Comparison of ENCODE assay signal across 18 cellular contexts in the genomic region with DNA sequence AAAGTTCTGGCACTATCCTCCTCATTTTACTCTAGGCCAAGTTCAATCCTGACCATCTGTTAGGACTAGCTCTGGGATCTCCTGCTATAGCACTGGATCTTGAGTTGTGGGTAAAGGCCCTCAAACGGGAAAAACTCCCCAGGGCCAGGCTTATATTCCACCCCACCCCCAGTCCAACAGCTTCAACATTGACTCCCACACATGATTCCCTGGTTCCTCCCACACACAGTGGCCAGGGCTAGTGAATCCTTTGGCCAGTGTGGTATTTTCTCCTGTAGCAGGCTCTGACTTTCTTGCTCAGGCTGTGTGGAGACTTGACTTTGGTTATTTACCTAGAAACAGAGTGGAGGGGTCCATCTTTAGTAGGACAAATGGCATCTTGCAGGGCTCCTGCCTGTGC. TPM values are rescaled to one million over a fixed set of nuclear protein-coding genes. Genes with fewer than 3 reads are reported as not detected.
A peak's percentile ranks its signal among the peaks of the same experiment; 100 is the strongest.
DNase-seq lines count a peak whose midpoint lies in the region; ATAC-seq, FAIRE-seq and TF ChIP-seq lines count a peak whose summit lies in the region.
"Had no signal": no experiment of that assay in that cellular context is flagged by ENCODE, and none has a peak within 500 bp of the region (broad histone marks: within the 10 kb centered on the region; RNA-seq: fewer than 3 reads in every experiment).

No MANE protein-coding gene starts in this region.

- intact Hi-C loops in K562 (cut with micrococcal nuclease): no loop called here
- intact Hi-C loops in CD4-positive, alpha-beta T cell (cut with DNase I, micrococcal nuclease): loop anchor here in 1 of 2 experiments (5.0 kb wide), 1 partner anchor 244 kb away; no protein-coding TSS in a partner anchor

- peak overlapping the region; percentile 7 for H3K18ac ChIP-seq in H9 (ENCODE audit: insufficient read length, low read depth, low read length)

- CTCF ChIA-PET in K562 (lab: Yijun Ruan, JAX; ENCODE audit: low intra/inter-chr PET ratio): no interaction called here
- CTCF ChIA-PET in CD4-positive, alpha-beta T cell (lab: Charles Lee): no interaction called here

- no peaks in the 10 kb centered on the region for H3K9me1 ChIP-seq in K562 (ENCODE audit: control insufficient read depth, insufficient read depth, low read length)

- no peaks in the 10 kb centered on the region for H3K9me3 Mint-ChIP-seq in H9
- H3K9me3 Mint-ChIP-seq in CD4-positive, alpha-beta T cell: no peaks in the 10 kb centered on the region
- no peaks in the 10 kb centered on the region for H3K9me3 Mint-ChIP-seq in T-helper 2 cell treated with Interferon-gamma antibody and Interleukin-4, amounts not matched to agents 5 μg/mL and 100 μg/mL, for 36 hours
- H3K9me3 Mint-ChIP-seq: CD4-positive, alpha-beta memory T cell had no signal

- no TSS peak for BruUV-seq in K562 (replicated peaks; lab: Mats Ljungman, UMichigan)

- no peak overlapping the region for H4K8ac ChIP-seq in H9 (replicated peaks; ENCODE audit: insufficient read length, low read depth, low read length)

- H3K36me3 ChIP-seq in K562 (ENCODE audit: control insufficient read depth, insufficient read depth, low read length) (no peaks in the 10 kb centered on the region), osteoblast (ENCODE audit: insufficient read depth, low read length) (no peaks in the 10 kb centered on the region)

- H3K27ac ChIP-seq in H9 (ENCODE audit: insufficient read length, low read depth, low read length) (no peak overlapping the region), K562 (ENCODE audit: extremely low read depth, low read depth, low read length) (peak overlapping the region; percentile 34; the same call in 2 of the 3 replicates), osteoblast (ENCODE audit: low read depth, low read length) (no peak overlapping the region)
- H3K27ac ChIP-seq in CD4-positive, alpha-beta T cell (ENCODE audit: low read depth, low read length): no peak overlapping the region

- H3K23me2 ChIP-seq in H9 (ENCODE audit: insufficient read length, low read depth, low read length, poor library complexity, severe bottlenecking): no peaks in the 10 kb centered on the region

- in situ Hi-C loops in K562 (cut with MboI): loop anchor here (5.0 kb wide), 1 partner anchor 124 kb away; no protein-coding TSS in a partner anchor

- peaks cover 2% of the 10 kb centered on the region; the same call in 1 of the 2 replicates for H3K4me1 ChIP-seq in H9 (ENCODE audit: insufficient read depth, low read length)
- peaks cover 2 to 14% of the 10 kb centered on the region in 2 experiments; a peak in 3 of 5 replicates for H3K4me1 ChIP-seq in K562 (replicated peaks in 1 of 2; ENCODE audit: control insufficient read depth in 2 of 2, insufficient read depth in 2 of 2, low read length in 2 of 2)
- H3K4me1 ChIP-seq in osteoblast (ENCODE audit: insufficient read depth, low read length): no peaks in the 10 kb centered on the region

- no peak overlapping the region for H3K56ac ChIP-seq in H9 (ENCODE audit: insufficient read length, low read depth, low read length)

- DNase-seq in CD1c-positive myeloid dendritic cell (ENCODE audit: extremely low spot score): peak; percentile 12
- DNase-seq in H9: no peak
- DNase-seq in K562 (ENCODE audit: extremely low read depth in 1 of 4, low spot score in 3 of 4): peak; percentile 24 to 47 (median 39)
- no peak for DNase-seq in osteoblast (ENCODE audit: insufficient read length, low spot score, missing footprints)
- DNase-seq in CD4-positive, alpha-beta T cell: no peak
- no peak for DNase-seq in GM03348 (ENCODE audit: low spot score)
- DNase-seq in T-helper 2 cell treated with Interferon-gamma antibody and Interleukin-4, amounts not matched to agents 5 μg/mL and 100 μg/mL, for 36 hours (ENCODE audit: low spot score): no peak
- DNase-seq: Calu3; CD4-positive, alpha-beta memory T cell; DMS53; Karpas-422; NCI-H1105 treated with DMSO at 0.1 percent for 48 hours; NCI-H1694 treated with DMSO at 0.1 percent for 48 hours; NCI-H2107; NCI-H2227 treated with DMSO at 0.1 percent for 48 hours; NCI-H524 had no signal

- no peak overlapping the region for H3T11ph ChIP-seq in H9 (ENCODE audit: low read length)

- TF ChIP-seq CTCF in H9 (conservative IDR thresholded peaks at IDR 0.05) (no peak), K562 (IDR thresholded peaks at IDR 0.05 in 2 of 3, conservative IDR thresholded peaks at IDR 0.05 in 1 of 3; ENCODE audit: insufficient read depth in 2 of 3, low read depth in 1 of 3, low read length in 3 of 3) (no peak), osteoblast (IDR thresholded peaks at IDR 0.05; ENCODE audit: extremely low read depth, low read depth, low read length) (no peak)
- TF ChIP-seq CTCF in CD4-positive, alpha-beta T cell (IDR thresholded peaks at IDR 0.05): no peak

- no peak overlapping the region for H3K23ac ChIP-seq in H9 (ENCODE audit: insufficient read length, low read depth, low read length)

- H4K20me1 ChIP-seq in H9 (ENCODE audit: control insufficient read depth, insufficient read depth, insufficient read length) (no peaks in the 10 kb centered on the region), K562 (replicated peaks; ENCODE audit: control insufficient read depth, insufficient read depth, low read length) (no peaks in the 10 kb centered on the region), osteoblast (ENCODE audit: insufficient read depth, low read length) (no peaks in the 10 kb centered on the region)

- H3K9me3 ChIP-seq in H9 (ENCODE audit: control insufficient read depth, low read depth, low read length): no peaks in the 10 kb centered on the region
- H3K9me3 ChIP-seq in K562 (replicated peaks; ENCODE audit: control insufficient read depth, insufficient read depth, low read depth, low read length): no peaks in the 10 kb centered on the region
- no peaks in the 10 kb centered on the region for H3K9me3 ChIP-seq in osteoblast (ENCODE audit: low read depth, low read length)
- H3K9me3 ChIP-seq in CD4-positive, alpha-beta T cell (ENCODE audit: control insufficient read depth, low read length): no peaks in the 10 kb centered on the region

- no peak for TF ChIP-seq EP300 in K562 (IDR thresholded peaks at IDR 0.05; ENCODE audit: low read length)

- no peak overlapping the region for H3K4me2 ChIP-seq in H9 (ENCODE audit: insufficient read depth, insufficient read length, low read length)
- peak overlapping the region; percentile 28 for H3K4me2 ChIP-seq in K562 (ENCODE audit: insufficient read depth, low read length)
- no peak overlapping the region for H3K4me2 ChIP-seq in osteoblast (ENCODE audit: insufficient read depth, low read length)

- TF ChIP-seq RAD21 in K562 (CRISPR knock-in tag; conservative IDR thresholded peaks at IDR 0.05 in 1 of 2, IDR thresholded peaks at IDR 0.05 in 1 of 2): no peak

- POLR2A ChIA-PET in K562 (lab: Yijun Ruan, JAX): no interaction called here
- POLR2A ChIA-PET in CD4-positive, alpha-beta T cell (lab: Charles Lee): no interaction called here

- no peak overlapping the region for H3K4ac ChIP-seq in H9 (ENCODE audit: low read depth, low read length)

- no peak overlapping the region for H2BK15ac ChIP-seq in H9 (ENCODE audit: low read depth, low read length)

- TF ChIP-seq POLR2A in K562 (conservative IDR thresholded peaks at IDR 0.05): no peak

- no peak overlapping the region for H3K4me3 Mint-ChIP-seq in H9
- H3K4me3 Mint-ChIP-seq in CD4-positive, alpha-beta T cell: no peak overlapping the region
- no peak overlapping the region for H3K4me3 Mint-ChIP-seq in T-helper 2 cell treated with Interferon-gamma antibody and Interleukin-4, amounts not matched to agents 5 μg/mL and 100 μg/mL, for 36 hours
- H3K4me3 Mint-ChIP-seq: B cell; CD4-positive, alpha-beta memory T cell had no signal

- FAIRE-seq in K562 (lab: Jason Lieb, UNC): no peak

- H3K27me3 ChIP-seq in H9 (ENCODE audit: insufficient read depth, low read length) (no peaks in the 10 kb centered on the region), K562 (ENCODE audit: control insufficient read depth in 2 of 2, insufficient read depth in 2 of 2, low read length in 2 of 2) (no peaks in the 10 kb centered on the region), osteoblast (ENCODE audit: insufficient read depth, low read length) (no peaks in the 10 kb centered on the region)
- no peaks in the 10 kb centered on the region for H3K27me3 ChIP-seq in CD4-positive, alpha-beta T cell (ENCODE audit: control insufficient read depth, insufficient read depth, low read length)

- no peaks in the 10 kb centered on the region for H3K36me3 Mint-ChIP-seq in H9 (ENCODE audit: insufficient read depth in 1 of 3, low read depth in 3 of 3)
- no peaks in the 10 kb centered on the region for H3K36me3 Mint-ChIP-seq in CD4-positive, alpha-beta T cell (ENCODE audit: low read depth)
- no peaks in the 10 kb centered on the region for H3K36me3 Mint-ChIP-seq in T-helper 2 cell treated with Interferon-gamma antibody and Interleukin-4, amounts not matched to agents 5 μg/mL and 100 μg/mL, for 36 hours (ENCODE audit: low read depth)
- H3K36me3 Mint-ChIP-seq: CD4-positive, alpha-beta memory T cell had no signal

- H3K27me3 Mint-ChIP-seq in H9 (ENCODE audit: low read depth): no peaks in the 10 kb centered on the region
- H3K27me3 Mint-ChIP-seq in CD4-positive, alpha-beta T cell: peaks cover 8% of the 10 kb centered on the region
- peaks cover 4% of the 10 kb centered on the region for H3K27me3 Mint-ChIP-seq in T-helper 2 cell treated with Interferon-gamma antibody and Interleukin-4, amounts not matched to agents 5 μg/mL and 100 μg/mL, for 36 hours (ENCODE audit: low read depth)

- no peak overlapping the region for H3K4me3 ChIP-seq in K562
- no peak overlapping the region for H3K4me3 ChIP-seq in osteoblast (ENCODE audit: insufficient read depth, low read length)

- H2AK5ac ChIP-seq in H9 (ENCODE audit: insufficient read length, low read length): no peak overlapping the region

- ATAC-seq in K562: peak; percentile 48
- ATAC-seq in CD4-positive, alpha-beta T cell (ENCODE audit: poor library complexity): no peak
- ATAC-seq: Right ventricle myocardium inferior had no signal

- no peak overlapping the region for H2BK5ac ChIP-seq in H9 (ENCODE audit: insufficient read length, low read length)

- H3K27ac Mint-ChIP-seq in H9: no peak overlapping the region; a peak in 1 of 7 replicates
- no peak overlapping the region for H3K27ac Mint-ChIP-seq in CD4-positive, alpha-beta T cell
- H3K27ac Mint-ChIP-seq in T-helper 2 cell treated with Interferon-gamma antibody and Interleukin-4, amounts not matched to agents 5 μg/mL and 100 μg/mL, for 36 hours: no peak overlapping the region
- H3K27ac Mint-ChIP-seq: B cell; CD4-positive, alpha-beta memory T cell had no signal

- H2AFZ ChIP-seq in H9 (ENCODE audit: low read length): no peak overlapping the region
- peak overlapping the region; percentile 84 for H2AFZ ChIP-seq in K562 (ENCODE audit: low read depth, low read length)
- peak overlapping the region; percentile 75 for H2AFZ ChIP-seq in osteoblast (ENCODE audit: low read length)

- H3K79me2 ChIP-seq in H9 (ENCODE audit: insufficient read depth, low read length): no peaks in the 10 kb centered on the region
- H3K79me2 ChIP-seq in K562 (ENCODE audit: control insufficient read depth, insufficient read depth, low read length): no peaks in the 10 kb centered on the region
- no peaks in the 10 kb centered on the region for H3K79me2 ChIP-seq in osteoblast (ENCODE audit: insufficient read depth, low read length)

- H3K4me1 Mint-ChIP-seq in H9: peaks cover 16 to 21% of the 10 kb centered on the region in 2 experiments
- H3K4me1 Mint-ChIP-seq in CD4-positive, alpha-beta T cell (ENCODE audit: low read depth): peaks cover 4% of the 10 kb centered on the region
- peaks cover 1% of the 10 kb centered on the region for H3K4me1 Mint-ChIP-seq in T-helper 2 cell treated with Interferon-gamma antibody and Interleukin-4, amounts not matched to agents 5 μg/mL and 100 μg/mL, for 36 hours (ENCODE audit: low read depth)

- peak overlapping the region; percentile 30 for H2BK12ac ChIP-seq in H9 (ENCODE audit: insufficient read length, low read depth, low read length)

- no peak overlapping the region for H2BK20ac ChIP-seq in H9 (ENCODE audit: low read depth, low read length, poor library complexity, severe bottlenecking)

- H3K14ac ChIP-seq in H9 (ENCODE audit: insufficient read depth, low read length): no peak overlapping the region

- WGBS in H9 (ENCODE audit: extremely low coverage, insufficient read length, low lambda C conversion rate): no CpG with 5 or more reads among the region's 1 CpG
- 0% methylated on average over 1 of the region's 1 CpG for WGBS in K562 (ENCODE audit: insufficient coverage, low coverage, missing lambda C conversion rate)

- H4K5ac ChIP-seq in H9 (ENCODE audit: insufficient read length, low read depth, low read length): no peak overlapping the region

- H3K9ac ChIP-seq in H9 (ENCODE audit: extremely low read depth, insufficient read length, low read length) (no peak overlapping the region), K562 (ENCODE audit: insufficient read depth in 1 of 2, low read depth in 2 of 2, low read length in 2 of 2) (0 out of 4 replicates have a peak overlapping the region, but pooled peaks of 1 of the 2 experiments have one; percentile 12)

- peak overlapping the region; percentile 65 for H2BK120ac ChIP-seq in H9 (ENCODE audit: low read depth, low read length, poor library complexity, severe bottlenecking)

- no peak overlapping the region for H4K91ac ChIP-seq in H9 (ENCODE audit: insufficient read length, low read depth, low read length)

- H3K79me1 ChIP-seq in H9 (ENCODE audit: insufficient read depth, low read depth, low read length, poor library complexity, severe bottlenecking): no peaks in the 10 kb centered on the region

RNA-seq across cellular contexts. Expression of gene AKAP10, which starts 10.3 kb away (rescaled TPM):
- total RNA-seq in H9 (2021) (20.2 and 21.5 TPM in 2 replicates), K562 (2014; rRNA removed) (5.3 and 5.8 TPM in 2 replicates), K562 (2014; rRNA removed; fragmentation: Illumina TruSeq; extraction: Trizol) (13.6 and 15.0 TPM in 2 replicates), K562 (2015; rRNA removed; fragmentation: Illumina TruSeq; extraction: Trizol) (10.3 and 12.0 TPM in 2 replicates), K562 (2021) (13.8 and 14.4 TPM in 2 replicates), osteoblast (27.5 and 31.5 TPM in 2 replicates)
- 44.9 and 127 TPM in 2 replicates for total RNA-seq in K562 (2011; cell fraction: chromatin; rRNA removed; ENCODE audit: low replicate concordance)
- total RNA-seq in K562 (2011; cell fraction: nucleolus; rRNA removed): 19.7 and 25.9 TPM in 2 replicates
- total RNA-seq in K562 (2011; cell fraction: nucleoplasm; rRNA removed): 38.6 and 44.4 TPM in 2 replicates
- polyA plus RNA-seq in K562 (2011; rRNA removed) (20.3 and 21.1 TPM in 2 replicates), K562 (2014; fragmentation: Illumina TruSeq; extraction: Trizol) (8.2 and 9.0 TPM in 2 replicates), K562 (2014; fragmentation: Nextera tagmentation; extraction: Ambion mirVana) (1 to 10 TPM; 4.0 to 4.3 TPM), K562 (2014; rRNA removed) (8.0 and 8.6 TPM in 2 replicates)
- polyA plus RNA-seq in K562 (2011; cell fraction: cytosol; rRNA removed): 5.6 and 10.4 TPM in 2 replicates
- 23.1 and 29.8 TPM in 2 replicates for polyA plus RNA-seq in K562 (2011; cell fraction: nucleus; rRNA removed)
- polyA plus RNA-seq in K562 (2012): 5.3 and 7.3 TPM in 2 replicates
- 39.6 and 42.2 TPM in 2 replicates for polyA minus RNA-seq in K562 (2011; rRNA and poly(A)+ RNA removed)
- 8.7 and 10.1 TPM in 2 replicates for polyA minus RNA-seq in K562 (2011; cell fraction: cytosol; rRNA and poly(A)+ RNA removed)
- 13.3 and 20.7 TPM in 2 replicates for polyA minus RNA-seq in K562 (2011; cell fraction: nucleus; rRNA and poly(A)+ RNA removed)
- total RNA-seq in CD4-positive, alpha-beta T cell: 10 to 100 TPM; 29.2 to 36.0 TPM

RNA-seq across cellular contexts. Expression of gene SPECC1, which starts 21.3 kb away (rescaled TPM):
- 65.7 and 68.9 TPM in 2 replicates for total RNA-seq in H9 (2021)
- total RNA-seq in K562 (2011; cell fraction: chromatin; rRNA removed; ENCODE audit: low replicate concordance): 25.1 and 47.5 TPM in 2 replicates
- 16.7 and 20.8 TPM in 2 replicates for total RNA-seq in K562 (2011; cell fraction: nucleolus; rRNA removed)
- 24.7 and 52.7 TPM in 2 replicates for total RNA-seq in K562 (2011; cell fraction: nucleoplasm; rRNA removed)
- total RNA-seq in K562 (2014; rRNA removed): 18.1 and 18.2 TPM in 2 replicates
- 18.1 and 25.5 TPM in 2 replicates for total RNA-seq in K562 (2014; rRNA removed; fragmentation: Illumina TruSeq; extraction: Trizol)
- total RNA-seq in K562 (2015; rRNA removed; fragmentation: Illumina TruSeq; extraction: Trizol): 19.6 and 20.3 TPM in 2 replicates
- total RNA-seq in K562 (2021): 18.4 and 22.6 TPM in 2 replicates
- 5.7 and 9.0 TPM in 2 replicates for polyA plus RNA-seq in K562 (2011; rRNA removed)
- polyA plus RNA-seq in K562 (2011; cell fraction: cytosol; rRNA removed): 4.0 and 5.8 TPM in 2 replicates
- polyA plus RNA-seq in K562 (2011; cell fraction: nucleus; rRNA removed): 7.1 and 10.8 TPM in 2 replicates
- polyA plus RNA-seq in K562 (2012): 9.2 and 12.4 TPM in 2 replicates
- polyA plus RNA-seq in K562 (2014; fragmentation: Illumina TruSeq; extraction: Trizol): 13.9 and 14.7 TPM in 2 replicates
- polyA plus RNA-seq in K562 (2014; fragmentation: Nextera tagmentation; extraction: Ambion mirVana): 1 to 10 TPM; 2.4 to 3.0 TPM
- polyA plus RNA-seq in K562 (2014; rRNA removed): 11.5 TPM in 2 replicates
- 20.7 and 28.4 TPM in 2 replicates for polyA minus RNA-seq in K562 (2011; rRNA and poly(A)+ RNA removed)
- 10.0 and 23.8 TPM in 2 replicates for polyA minus RNA-seq in K562 (2011; cell fraction: cytosol; rRNA and poly(A)+ RNA removed)
- polyA minus RNA-seq in K562 (2011; cell fraction: nucleus; rRNA and poly(A)+ RNA removed): 14.8 and 20.9 TPM in 2 replicates
- total RNA-seq in osteoblast: 155 and 165 TPM in 2 replicates
- 1 to 10 TPM; 4.3 to 4.4 TPM for total RNA-seq in CD4-positive, alpha-beta T cell

Comparison
In these comparisons a context has a peak if more than half of its experiments do, and no peak if none do; other contexts are left out.
1. DNase-seq: peak in CD1c-positive myeloid dendritic cell (single experiment) and K562 (4 of 4); none in H9 (single experiment), osteoblast (single experiment), CD4-positive, alpha-beta T cell (0 of 10), GM03348 (single experiment) and T-helper 2 cell treated with Interferon-gamma antibody and Interleukin-4, amounts not matched to agents 5 μg/mL and 100 μg/mL, for 36 hours (single experiment).